In the genomic region with DNA sequence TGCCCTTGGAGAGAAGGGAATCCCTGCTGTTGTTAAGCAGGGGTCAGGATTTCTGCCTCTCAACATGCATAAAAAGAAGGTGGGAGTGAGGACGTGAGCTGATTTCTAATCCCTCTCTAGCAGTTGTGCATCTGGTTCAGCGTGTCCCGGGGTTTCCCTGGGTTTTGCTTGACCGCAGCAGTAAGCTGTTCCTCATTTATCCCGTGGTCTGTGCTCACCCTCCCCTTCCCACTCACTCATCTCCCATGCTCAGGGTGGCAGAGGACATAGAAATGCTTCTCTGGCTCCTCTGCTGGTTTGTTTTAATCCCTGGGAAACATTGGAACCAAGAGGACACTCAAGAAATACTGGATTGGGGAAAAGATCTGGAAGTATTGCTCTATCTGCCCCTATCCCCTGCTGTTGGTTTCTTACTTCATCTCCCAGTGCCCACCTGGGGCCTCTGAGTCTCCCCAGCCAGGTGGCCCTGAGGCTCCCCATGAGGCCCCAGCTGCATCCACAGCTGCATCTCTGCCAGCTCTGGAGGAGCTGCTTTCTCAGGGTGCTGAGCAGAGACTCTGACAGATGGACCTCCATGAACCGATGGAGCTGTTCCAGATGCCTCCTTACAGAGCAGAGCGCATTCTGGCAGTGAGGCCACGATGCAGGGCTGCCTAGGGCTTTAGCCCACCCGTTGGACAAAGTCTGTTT, we compare ENCODE assay signal across 9 cellular contexts. TPM values are rescaled to one million over a fixed set of nuclear protein-coding genes. Genes with fewer than 3 reads are reported as not detected.
DNase-seq lines count a peak whose midpoint lies in the region; ATAC-seq and TF ChIP-seq lines count a peak whose summit lies in the region.
"Had no signal": no experiment of that assay in that cellular context is flagged by ENCODE, and none has a peak within 500 bp of the region (broad histone marks: within the 10 kb centered on the region; RNA-seq: fewer than 3 reads in every experiment).

No MANE protein-coding gene starts in this region.

- WGBS in adrenal gland, 4 donors, result 60 to 87% (median 79%) methylated on average over 4 to 9 of the region's 9 CpGs

- H3K9ac ChIP-seq in Loucy (ENCODE audit: low read depth, low read length, poor library complexity, severe bottlenecking), result no peak overlapping the region

- peaks cover 98% of the 10 kb centered on the region for H3K79me2 ChIP-seq in Loucy (ENCODE audit: insufficient read depth, low read length)

- ATAC-seq in GM18868 (IDR thresholded peaks at IDR 0.05; ENCODE audit: unreplicated experiment) (peak; percentile 47), SK-N-SH treated with all-trans-retinoic acid at 6 μM for 48 hours (no peak), GM21367 (IDR thresholded peaks at IDR 0.05; ENCODE audit: unreplicated experiment) (no peak)

- peaks cover 41% of the 10 kb centered on the region for H3K4me1 ChIP-seq in Loucy (ENCODE audit: insufficient read depth, low read length, poor library complexity, severe bottlenecking)
- peaks cover 0 to 14% of the 10 kb centered on the region in 2 donors for H3K4me1 ChIP-seq in adrenal gland (replicated peaks in 1 of 2)
- peaks cover 21 to 27% of the 10 kb centered on the region in 2 experiments for H3K4me1 ChIP-seq in neutrophil (ENCODE audit: control insufficient read depth in 1 of 2, insufficient read depth in 1 of 2, low read depth in 1 of 2, low read length in 1 of 2)

- intact Hi-C loops in adrenal gland (cut with DNase I), result no loop called here

- no peak for TF ChIP-seq POLR2A in adrenal gland (IDR thresholded peaks at IDR 0.05)

- peaks cover 66% of the 10 kb centered on the region for H4K20me1 ChIP-seq in Loucy (ENCODE audit: insufficient read depth, low read length, poor library complexity, severe bottlenecking)

- TF ChIP-seq CTCF in Loucy (conservative IDR thresholded peaks at IDR 0.05; ENCODE audit: low read length) (no peak), adrenal gland (IDR thresholded peaks at IDR 0.05) (no peak), neutrophil (IDR thresholded peaks at IDR 0.05) (no peak)

- H3K27ac ChIP-seq in adrenal gland, result peak overlapping the region in 1 of 5 donors; percentile 2
- H3K27ac ChIP-seq in neutrophil, result peak overlapping the region; percentile 46

- no peak overlapping the region for H2AFZ ChIP-seq in Loucy (ENCODE audit: low read length)

- H3K36me3 ChIP-seq in Loucy (ENCODE audit: insufficient read depth, low read length), result peaks cover 8% of the 10 kb centered on the region; the same call in 1 of the 2 replicates
- H3K36me3 ChIP-seq in adrenal gland (replicated peaks in 1 of 2), result no peaks in the 10 kb centered on the region
- no peaks in the 10 kb centered on the region for H3K36me3 ChIP-seq in neutrophil

- DNase-seq in adrenal gland (peak in 4 of 7 donors; percentile 37 to 61 (median 42)), mesenteric fat pad (ENCODE audit: low spot score) (no peak), D341Med (ENCODE audit: low spot score) (no peak)
- DNase-seq: activated naive CD4-positive, alpha-beta T cell treated with anti-CD3 and anti-CD28 coated beads, Interleukin-2, amount 10 ng/mL, durations not matched to agents 7 days and 5 days had no signal

- peak overlapping the region; percentile 53 for H3K4me2 ChIP-seq in Loucy (ENCODE audit: low read depth, low read length, poor library complexity, severe bottlenecking)

- H3K27me3 ChIP-seq in Loucy (ENCODE audit: insufficient read depth, low read length, poor library complexity, severe bottlenecking), result no peaks in the 10 kb centered on the region
- no peaks in the 10 kb centered on the region for H3K27me3 ChIP-seq in adrenal gland
- H3K27me3 ChIP-seq in neutrophil, result no peaks in the 10 kb centered on the region

- H3K9me2 ChIP-seq in Loucy (replicated peaks; ENCODE audit: low read depth, low read length), result no peaks in the 10 kb centered on the region

- H3K4me3 ChIP-seq in Loucy (ENCODE audit: low read length, poor library complexity, severe bottlenecking) (no peak overlapping the region), adrenal gland (no peak overlapping the region), neutrophil (ENCODE audit: low read depth in 1 of 2, low read length in 1 of 2) (no peak overlapping the region)

- H3K9me3 ChIP-seq in Loucy (ENCODE audit: insufficient read depth, low read depth, low read length) (no peaks in the 10 kb centered on the region), adrenal gland (replicated peaks in 1 of 3) (no peaks in the 10 kb centered on the region), neutrophil (no peaks in the 10 kb centered on the region)

- H3F3A ChIP-seq in Loucy (ENCODE audit: low read depth), result peaks cover 5% of the 10 kb centered on the region; the same call in 1 of the 2 replicates

TF ChIP-seq in SK-N-SH treated with all-trans-retinoic acid at 6 μM for 48 hours, 23 proteins besides CTCF, POLR2A, EP300 and RAD21:
- TF ChIP-seq GLIS3 (CRISPR knock-in tag; IDR thresholded peaks at IDR 0.05) (no peak), CSDC2 (CRISPR knock-in tag; IDR thresholded peaks at IDR 0.05) (no peak), ZNF70 (CRISPR knock-in tag; IDR thresholded peaks at IDR 0.05) (no peak), ZFP30 (CRISPR knock-in tag; IDR thresholded peaks at IDR 0.05) (no peak), ESRRG (CRISPR knock-in tag; IDR thresholded peaks at IDR 0.05) (no peak), ZC3H10 (CRISPR knock-in tag; IDR thresholded peaks at IDR 0.05) (no peak), ZFP3 (CRISPR knock-in tag; IDR thresholded peaks at IDR 0.05) (no peak), OSR1 (CRISPR knock-in tag; IDR thresholded peaks at IDR 0.05) (no peak)
- TF ChIP-seq, protein P1, sequence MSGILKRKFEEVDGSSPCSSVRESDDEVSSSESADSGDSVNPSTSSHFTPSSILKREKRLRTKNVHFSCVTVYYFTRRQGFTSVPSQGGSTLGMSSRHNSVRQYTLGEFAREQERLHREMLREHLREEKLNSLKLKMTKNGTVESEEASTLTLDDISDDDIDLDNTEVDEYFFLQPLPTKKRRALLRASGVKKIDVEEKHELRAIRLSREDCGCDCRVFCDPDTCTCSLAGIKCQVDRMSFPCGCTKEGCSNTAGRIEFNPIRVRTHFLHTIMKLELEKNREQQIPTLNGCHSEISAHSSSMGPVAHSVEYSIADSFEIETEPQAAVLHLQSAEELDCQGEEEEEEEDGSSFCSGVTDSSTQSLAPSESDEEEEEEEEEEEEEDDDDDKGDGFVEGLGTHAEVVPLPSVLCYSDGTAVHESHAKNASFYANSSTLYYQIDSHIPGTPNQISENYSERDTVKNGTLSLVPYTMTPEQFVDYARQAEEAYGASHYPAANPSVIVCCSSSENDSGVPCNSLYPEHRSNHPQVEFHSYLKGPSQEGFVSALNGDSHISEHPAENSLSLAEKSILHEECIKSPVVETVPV (CRISPR knock-in tag; IDR thresholded peaks at IDR 0.05), result no peak
- TF ChIP-seq, protein P2, sequence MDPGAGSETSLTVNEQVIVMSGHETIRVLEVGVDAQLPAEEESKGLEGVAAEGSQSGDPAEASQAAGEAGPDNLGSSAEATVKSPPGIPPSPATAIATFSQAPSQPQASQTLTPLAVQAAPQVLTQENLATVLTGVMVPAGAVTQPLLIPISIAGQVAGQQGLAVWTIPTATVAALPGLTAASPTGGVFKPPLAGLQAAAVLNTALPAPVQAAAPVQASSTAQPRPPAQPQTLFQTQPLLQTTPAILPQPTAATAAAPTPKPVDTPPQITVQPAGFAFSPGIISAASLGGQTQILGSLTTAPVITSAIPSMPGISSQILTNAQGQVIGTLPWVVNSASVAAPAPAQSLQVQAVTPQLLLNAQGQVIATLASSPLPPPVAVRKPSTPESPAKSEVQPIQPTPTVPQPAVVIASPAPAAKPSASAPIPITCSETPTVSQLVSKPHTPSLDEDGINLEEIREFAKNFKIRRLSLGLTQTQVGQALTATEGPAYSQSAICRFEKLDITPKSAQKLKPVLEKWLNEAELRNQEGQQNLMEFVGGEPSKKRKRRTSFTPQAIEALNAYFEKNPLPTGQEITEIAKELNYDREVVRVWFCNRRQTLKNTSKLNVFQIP (CRISPR knock-in tag; IDR thresholded peaks at IDR 0.05; ENCODE audit: borderline replicate concordance, low read depth), result no peak

RNA-seq across cellular contexts. Expression of a gene that starts 36.2 kb away (rescaled TPM):
- total RNA-seq in adrenal gland (1 to 10 TPM; 1.6 to 8.6 (median 6.4) TPM), mesenteric fat pad (12.0 TPM)
- polyA plus RNA-seq in adrenal gland, result 1 to 10 TPM; 1.3 to 5.7 (median 1.3) TPM

Comparison
In these comparisons a context has a peak if more than half of its experiments do, and no peak if none do; other contexts are left out.
1. DNase-seq: peak in adrenal gland (4 of 7); none in mesenteric fat pad (single experiment) and D341Med (single experiment).